Comparison of ENCODE assay signal across 1 cellular context in genomic region chr5:150065346-150065745, GRCh38.
TF ChIP-seq lines count a peak whose summit lies in the region.

No MANE protein-coding gene starts in this region.

TF ChIP-seq in WTC11, 78 proteins besides CTCF, POLR2A, EP300 and RAD21:
- TF ChIP-seq, protein P1, sequence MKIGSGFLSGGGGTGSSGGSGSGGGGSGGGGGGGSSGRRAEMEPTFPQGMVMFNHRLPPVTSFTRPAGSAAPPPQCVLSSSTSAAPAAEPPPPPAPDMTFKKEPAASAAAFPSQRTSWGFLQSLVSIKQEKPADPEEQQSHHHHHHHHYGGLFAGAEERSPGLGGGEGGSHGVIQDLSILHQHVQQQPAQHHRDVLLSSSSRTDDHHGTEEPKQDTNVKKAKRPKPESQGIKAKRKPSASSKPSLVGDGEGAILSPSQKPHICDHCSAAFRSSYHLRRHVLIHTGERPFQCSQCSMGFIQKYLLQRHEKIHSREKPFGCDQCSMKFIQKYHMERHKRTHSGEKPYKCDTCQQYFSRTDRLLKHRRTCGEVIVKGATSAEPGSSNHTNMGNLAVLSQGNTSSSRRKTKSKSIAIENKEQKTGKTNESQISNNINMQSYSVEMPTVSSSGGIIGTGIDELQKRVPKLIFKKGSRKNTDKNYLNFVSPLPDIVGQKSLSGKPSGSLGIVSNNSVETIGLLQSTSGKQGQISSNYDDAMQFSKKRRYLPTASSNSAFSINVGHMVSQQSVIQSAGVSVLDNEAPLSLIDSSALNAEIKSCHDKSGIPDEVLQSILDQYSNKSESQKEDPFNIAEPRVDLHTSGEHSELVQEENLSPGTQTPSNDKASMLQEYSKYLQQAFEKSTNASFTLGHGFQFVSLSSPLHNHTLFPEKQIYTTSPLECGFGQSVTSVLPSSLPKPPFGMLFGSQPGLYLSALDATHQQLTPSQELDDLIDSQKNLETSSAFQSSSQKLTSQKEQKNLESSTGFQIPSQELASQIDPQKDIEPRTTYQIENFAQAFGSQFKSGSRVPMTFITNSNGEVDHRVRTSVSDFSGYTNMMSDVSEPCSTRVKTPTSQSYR (CRISPR knock-in tag; IDR thresholded peaks at IDR 0.05): no peak
- TF ChIP-seq TCF7 (CRISPR knock-in tag; IDR thresholded peaks at IDR 0.05; ENCODE audit: low read depth) (no peak), RELA (CRISPR knock-in tag; IDR thresholded peaks at IDR 0.05; ENCODE audit: borderline replicate concordance) (no peak), JUN (CRISPR knock-in tag; IDR thresholded peaks at IDR 0.05) (no peak), FOXJ3 (CRISPR knock-in tag; IDR thresholded peaks at IDR 0.05; ENCODE audit: borderline replicate concordance) (no peak), CREM (CRISPR knock-in tag; IDR thresholded peaks at IDR 0.05) (no peak), ATF1 (CRISPR knock-in tag; IDR thresholded peaks at IDR 0.05) (no peak), USF2 (CRISPR knock-in tag; IDR thresholded peaks at IDR 0.05) (no peak), JAZF1 (CRISPR knock-in tag; IDR thresholded peaks at IDR 0.05) (no peak), MXD4 (CRISPR knock-in tag; IDR thresholded peaks at IDR 0.05; ENCODE audit: borderline replicate concordance) (no peak), IRF2 (CRISPR knock-in tag; IDR thresholded peaks at IDR 0.05; ENCODE audit: borderline replicate concordance, low read depth) (no peak), SMAD4 (CRISPR knock-in tag; IDR thresholded peaks at IDR 0.05) (no peak), NFATC4 (CRISPR knock-in tag; IDR thresholded peaks at IDR 0.05) (no peak)
- TF ChIP-seq, protein P2, sequence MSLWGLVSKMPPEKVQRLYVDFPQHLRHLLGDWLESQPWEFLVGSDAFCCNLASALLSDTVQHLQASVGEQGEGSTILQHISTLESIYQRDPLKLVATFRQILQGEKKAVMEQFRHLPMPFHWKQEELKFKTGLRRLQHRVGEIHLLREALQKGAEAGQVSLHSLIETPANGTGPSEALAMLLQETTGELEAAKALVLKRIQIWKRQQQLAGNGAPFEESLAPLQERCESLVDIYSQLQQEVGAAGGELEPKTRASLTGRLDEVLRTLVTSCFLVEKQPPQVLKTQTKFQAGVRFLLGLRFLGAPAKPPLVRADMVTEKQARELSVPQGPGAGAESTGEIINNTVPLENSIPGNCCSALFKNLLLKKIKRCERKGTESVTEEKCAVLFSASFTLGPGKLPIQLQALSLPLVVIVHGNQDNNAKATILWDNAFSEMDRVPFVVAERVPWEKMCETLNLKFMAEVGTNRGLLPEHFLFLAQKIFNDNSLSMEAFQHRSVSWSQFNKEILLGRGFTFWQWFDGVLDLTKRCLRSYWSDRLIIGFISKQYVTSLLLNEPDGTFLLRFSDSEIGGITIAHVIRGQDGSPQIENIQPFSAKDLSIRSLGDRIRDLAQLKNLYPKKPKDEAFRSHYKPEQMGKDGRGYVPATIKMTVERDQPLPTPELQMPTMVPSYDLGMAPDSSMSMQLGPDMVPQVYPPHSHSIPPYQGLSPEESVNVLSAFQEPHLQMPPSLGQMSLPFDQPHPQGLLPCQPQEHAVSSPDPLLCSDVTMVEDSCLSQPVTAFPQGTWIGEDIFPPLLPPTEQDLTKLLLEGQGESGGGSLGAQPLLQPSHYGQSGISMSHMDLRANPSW (CRISPR knock-in tag; conservative IDR thresholded peaks at IDR 0.05; ENCODE audit: low read depth): no peak
- TF ChIP-seq, protein P3, sequence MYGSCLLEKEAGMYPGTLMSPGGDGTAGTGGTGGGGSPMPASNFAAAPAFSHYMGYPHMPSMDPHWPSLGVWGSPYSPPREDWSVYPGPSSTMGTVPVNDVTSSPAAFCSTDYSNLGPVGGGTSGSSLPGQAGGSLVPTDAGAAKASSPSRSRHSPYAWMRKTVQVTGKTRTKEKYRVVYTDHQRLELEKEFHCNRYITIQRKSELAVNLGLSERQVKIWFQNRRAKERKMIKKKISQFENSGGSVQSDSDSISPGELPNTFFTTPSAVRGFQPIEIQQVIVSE (CRISPR knock-in tag; IDR thresholded peaks at IDR 0.05; ENCODE audit: borderline replicate concordance): no peak
- TF ChIP-seq, protein P4, sequence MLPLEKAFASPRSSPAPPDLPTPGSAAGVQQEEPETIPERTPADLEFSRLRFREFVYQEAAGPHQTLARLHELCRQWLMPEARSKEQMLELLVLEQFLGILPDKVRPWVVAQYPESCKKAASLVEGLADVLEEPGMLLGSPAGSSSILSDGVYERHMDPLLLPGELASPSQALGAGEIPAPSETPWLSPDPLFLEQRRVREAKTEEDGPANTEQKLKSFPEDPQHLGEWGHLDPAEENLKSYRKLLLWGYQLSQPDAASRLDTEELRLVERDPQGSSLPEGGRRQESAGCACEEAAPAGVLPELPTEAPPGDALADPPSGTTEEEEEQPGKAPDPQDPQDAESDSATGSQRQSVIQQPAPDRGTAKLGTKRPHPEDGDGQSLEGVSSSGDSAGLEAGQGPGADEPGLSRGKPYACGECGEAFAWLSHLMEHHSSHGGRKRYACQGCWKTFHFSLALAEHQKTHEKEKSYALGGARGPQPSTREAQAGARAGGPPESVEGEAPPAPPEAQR (CRISPR knock-in tag; IDR thresholded peaks at IDR 0.05): no peak
- TF ChIP-seq, protein P5, sequence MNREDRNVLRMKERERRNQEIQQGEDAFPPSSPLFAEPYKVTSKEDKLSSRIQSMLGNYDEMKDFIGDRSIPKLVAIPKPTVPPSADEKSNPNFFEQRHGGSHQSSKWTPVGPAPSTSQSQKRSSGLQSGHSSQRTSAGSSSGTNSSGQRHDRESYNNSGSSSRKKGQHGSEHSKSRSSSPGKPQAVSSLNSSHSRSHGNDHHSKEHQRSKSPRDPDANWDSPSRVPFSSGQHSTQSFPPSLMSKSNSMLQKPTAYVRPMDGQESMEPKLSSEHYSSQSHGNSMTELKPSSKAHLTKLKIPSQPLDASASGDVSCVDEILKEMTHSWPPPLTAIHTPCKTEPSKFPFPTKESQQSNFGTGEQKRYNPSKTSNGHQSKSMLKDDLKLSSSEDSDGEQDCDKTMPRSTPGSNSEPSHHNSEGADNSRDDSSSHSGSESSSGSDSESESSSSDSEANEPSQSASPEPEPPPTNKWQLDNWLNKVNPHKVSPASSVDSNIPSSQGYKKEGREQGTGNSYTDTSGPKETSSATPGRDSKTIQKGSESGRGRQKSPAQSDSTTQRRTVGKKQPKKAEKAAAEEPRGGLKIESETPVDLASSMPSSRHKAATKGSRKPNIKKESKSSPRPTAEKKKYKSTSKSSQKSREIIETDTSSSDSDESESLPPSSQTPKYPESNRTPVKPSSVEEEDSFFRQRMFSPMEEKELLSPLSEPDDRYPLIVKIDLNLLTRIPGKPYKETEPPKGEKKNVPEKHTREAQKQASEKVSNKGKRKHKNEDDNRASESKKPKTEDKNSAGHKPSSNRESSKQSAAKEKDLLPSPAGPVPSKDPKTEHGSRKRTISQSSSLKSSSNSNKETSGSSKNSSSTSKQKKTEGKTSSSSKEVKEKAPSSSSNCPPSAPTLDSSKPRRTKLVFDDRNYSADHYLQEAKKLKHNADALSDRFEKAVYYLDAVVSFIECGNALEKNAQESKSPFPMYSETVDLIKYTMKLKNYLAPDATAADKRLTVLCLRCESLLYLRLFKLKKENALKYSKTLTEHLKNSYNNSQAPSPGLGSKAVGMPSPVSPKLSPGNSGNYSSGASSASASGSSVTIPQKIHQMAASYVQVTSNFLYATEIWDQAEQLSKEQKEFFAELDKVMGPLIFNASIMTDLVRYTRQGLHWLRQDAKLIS (CRISPR knock-in tag; IDR thresholded peaks at IDR 0.05; ENCODE audit: borderline replicate concordance): no peak
- TF ChIP-seq, protein P6, sequence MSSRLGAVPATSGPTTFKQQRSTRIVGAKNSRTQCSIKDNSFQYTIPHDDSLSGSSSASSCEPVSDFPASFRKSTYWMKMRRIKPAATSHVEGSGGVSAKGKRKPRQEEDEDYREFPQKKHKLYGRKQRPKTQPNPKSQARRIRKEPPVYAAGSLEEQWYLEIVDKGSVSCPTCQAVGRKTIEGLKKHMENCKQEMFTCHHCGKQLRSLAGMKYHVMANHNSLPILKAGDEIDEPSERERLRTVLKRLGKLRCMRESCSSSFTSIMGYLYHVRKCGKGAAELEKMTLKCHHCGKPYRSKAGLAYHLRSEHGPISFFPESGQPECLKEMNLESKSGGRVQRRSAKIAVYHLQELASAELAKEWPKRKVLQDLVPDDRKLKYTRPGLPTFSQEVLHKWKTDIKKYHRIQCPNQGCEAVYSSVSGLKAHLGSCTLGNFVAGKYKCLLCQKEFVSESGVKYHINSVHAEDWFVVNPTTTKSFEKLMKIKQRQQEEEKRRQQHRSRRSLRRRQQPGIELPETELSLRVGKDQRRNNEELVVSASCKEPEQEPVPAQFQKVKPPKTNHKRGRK (CRISPR knock-in tag; IDR thresholded peaks at IDR 0.05; ENCODE audit: borderline replicate concordance): no peak
